ENCODE assay signal across 25 cellular contexts in genomic region chr1:55302972-55303371, GRCh38.
"Had no signal": no experiment of that assay in that cellular context is flagged by ENCODE, and none has a peak within 500 bp of the region (broad histone marks: within the 10 kb centered on the region; RNA-seq: fewer than 3 reads in every experiment).

No MANE protein-coding gene starts in this region.

- H2AFZ ChIP-seq: hepatocyte had no signal

- H3K27me3 ChIP-seq: colonic mucosa, gastroesophageal sphincter, hepatocyte, left lung had no signal

- H3K4me1 ChIP-seq: colonic mucosa, foreskin keratinocyte, left lung, lower lobe of right lung had no signal

- H3K79me2 ChIP-seq: hepatocyte had no signal

- DNase-seq: colonic mucosa; cortex of kidney; effector CD8-positive, alpha-beta T cell; effector memory CD8-positive, alpha-beta T cell; endodermal cell; erythroblast; foreskin keratinocyte; heart left ventricle; hypothalamus; immature natural killer cell; islet precursor cell; kidney; kidney glomerular epithelial cell; left cardiac atrium; left lung; left ventricle myocardium superior; lower lobe of right lung; mesenchymal stem cell; mucosa of descending colon; naive B cell; naive thymus-derived CD8-positive, alpha-beta T cell had no signal

- H3K4me2 ChIP-seq: hepatocyte had no signal

- H3K27ac ChIP-seq: colonic mucosa, epithelial cell of prostate, foreskin keratinocyte, gastroesophageal sphincter, heart left ventricle, hepatocyte, left lung, lower lobe of right lung had no signal

- H3K36me3 ChIP-seq: colonic mucosa, gastroesophageal sphincter, heart left ventricle, left lung, lower lobe of right lung had no signal

- H3K9me3 ChIP-seq: colonic mucosa, gastroesophageal sphincter, heart left ventricle, left lung, lower lobe of right lung, mucosa of descending colon had no signal

- H3K4me3 ChIP-seq: colonic mucosa, gastroesophageal sphincter, heart left ventricle, hepatocyte, left lung, lower lobe of right lung, mucosa of descending colon had no signal

- ATAC-seq: effector memory CD8-positive, alpha-beta T cell; esophagus mucosa; foreskin keratinocyte; gastroesophageal sphincter; heart left ventricle; left cardiac atrium; left lung; left ventricle myocardium superior; lower lobe of right lung; mucosa of descending colon; naive thymus-derived CD8-positive, alpha-beta T cell had no signal
